In the genomic region with DNA sequence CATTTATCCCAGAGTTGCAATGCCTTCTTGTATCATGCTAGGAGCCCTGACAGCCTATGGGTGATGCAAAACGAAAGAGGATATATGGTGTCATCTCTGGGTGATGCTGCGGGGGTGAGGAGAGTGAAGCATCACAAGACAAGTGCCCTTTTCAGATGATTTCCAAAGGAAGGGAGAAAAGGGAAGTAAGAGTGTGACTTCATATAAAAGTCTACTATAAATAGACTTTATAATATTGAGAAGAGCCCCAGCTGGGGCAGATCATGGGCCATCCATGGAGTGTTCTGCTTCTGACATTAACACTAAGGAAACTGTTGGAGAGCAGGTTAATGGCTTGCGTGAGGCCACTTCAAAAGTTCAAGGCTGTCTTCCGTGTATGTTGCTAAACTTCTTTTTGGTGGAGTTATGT, we compare ENCODE assay signal across 8 cellular contexts. TPM values are rescaled to one million over a fixed set of nuclear protein-coding genes. Genes with fewer than 3 reads are reported as not detected.
DNase-seq lines count a peak whose midpoint lies in the region; ATAC-seq, FAIRE-seq and TF ChIP-seq lines count a peak whose summit lies in the region.

No MANE protein-coding gene starts in this region.

- FAIRE-seq in HepG2 (lab: Jason Lieb, UNC) = no peak

- DNase-seq in GM13977 (ENCODE audit: low spot score) (peak; percentile 68), Karpas-422 (peak; percentile 47), foreskin melanocyte (peak; percentile 44), EL (no peak), HEK293T (ENCODE audit: extremely low spot score) (no peak), DMS79 treated with DMSO at 0.1 percent for 48 hours (lab: John Stamatoyannopoulos, UW) (no peak), HepG2 (ENCODE audit: low spot score) (no peak)

- TF ChIP-seq CTCF in GM13977 (IDR thresholded peaks at IDR 0.05; ENCODE audit: extremely low read depth, insufficient read depth, missing control alignments) (no peak), HepG2 (CRISPR knock-in tag; IDR thresholded peaks at IDR 0.05) (no peak)

- H3K9ac ChIP-seq in Karpas-422 (ENCODE audit: low read length) = no peak overlapping the region
- no peak overlapping the region for H3K9ac ChIP-seq in HepG2 (ENCODE audit: insufficient read depth, low read depth, low read length)

- intact Hi-C loops in HepG2 (cut with micrococcal nuclease; ENCODE audit: unreplicated experiment) = no loop called here

- no peak overlapping the region for H2AFZ ChIP-seq in Karpas-422 (ENCODE audit: low read length)
- H2AFZ ChIP-seq in HepG2 (ENCODE audit: low read length) = no peak overlapping the region

- H3K79me2 ChIP-seq in Karpas-422 (ENCODE audit: low read length) (no peaks in the 10 kb centered on the region), HepG2 (ENCODE audit: insufficient read depth, low read length) (no peaks in the 10 kb centered on the region)

- no peaks in the 10 kb centered on the region for H4K20me1 ChIP-seq in Karpas-422 (ENCODE audit: insufficient read depth, low read depth, low read length)
- no peaks in the 10 kb centered on the region for H4K20me1 ChIP-seq in HepG2 (ENCODE audit: insufficient read depth, low read length)

- in situ Hi-C loops in GM13977 (cut with MboI; ENCODE audit: low pct_unique_long_range_greater_than_20kb, low sequenced_read_pairs, unreplicated experiment) = no loop called here
- in situ Hi-C loops in HepG2 (cut with HindIII; ENCODE audit: extremely low pct_ligation_motif_present, low pct_unique_long_range_greater_than_20kb) = no loop called here

- H3K4me1 ChIP-seq in Karpas-422 (ENCODE audit: low read length) = peaks cover 24% of the 10 kb centered on the region
- peaks cover 4% of the 10 kb centered on the region; the same call in 1 of the 2 replicates for H3K4me1 ChIP-seq in HepG2 (ENCODE audit: insufficient read depth, low read length)

- H3K36me3 ChIP-seq in Karpas-422 (ENCODE audit: insufficient read depth, low read length) (no peaks in the 10 kb centered on the region), HepG2 (replicated peaks in 1 of 2; ENCODE audit: control insufficient read depth in 1 of 2, insufficient read depth in 2 of 2, low read length in 2 of 2) (no peaks in the 10 kb centered on the region)

- H3K27ac ChIP-seq in Karpas-422 (ENCODE audit: low read length) = no peak overlapping the region
- H3K27ac ChIP-seq in HepG2 (ENCODE audit: extremely low read length, insufficient read depth, low read length) = no peak overlapping the region

- H3K27me3 ChIP-seq in Karpas-422 (ENCODE audit: low read length) (no peaks in the 10 kb centered on the region), HepG2 (ENCODE audit: control insufficient read depth in 1 of 2, insufficient read depth in 2 of 2, low read length in 2 of 2) (peaks cover 0 to 3% of the 10 kb centered on the region in 2 experiments; a peak in 3 of 5 replicates)

- no TSS peak for BruUV-seq in HepG2 (replicated peaks; lab: Mats Ljungman, UMichigan)

- WGBS in HepG2 (ENCODE audit: low lambda C conversion rate) = 52% methylated on average over 4 of the region's 4 CpGs

- no peaks in the 10 kb centered on the region for H3K9me2 ChIP-seq in Karpas-422 (replicated peaks; ENCODE audit: insufficient read depth, low read length)

- TF ChIP-seq EP300 in HepG2 (IDR thresholded peaks at IDR 0.05; ENCODE audit: low read depth in 2 of 2, low read length in 2 of 2) (no peak), HepG2 (CRISPR knock-in tag; IDR thresholded peaks at IDR 0.05; ENCODE audit: borderline replicate concordance) (no peak)

- no peak for TF ChIP-seq POLR2A in HepG2 (IDR thresholded peaks at IDR 0.05; ENCODE audit: insufficient read depth in 1 of 2, low read depth in 2 of 2, low read length in 2 of 2)

- POLR2A ChIA-PET in HEK293T (lab: Yijun Ruan, JAX) (no interaction called here), HepG2 (lab: Yijun Ruan, JAX) (no interaction called here)

- H3K4me3 ChIP-seq in Karpas-422 (ENCODE audit: low read length) (no peak overlapping the region), HepG2 (replicated peaks in 1 of 3; ENCODE audit: insufficient read depth in 1 of 3, low read depth in 2 of 3, low read length in 3 of 3) (no peak overlapping the region)

- no peak for TF ChIP-seq RAD21 in HepG2 (CRISPR knock-in tag; IDR thresholded peaks at IDR 0.05)

- ATAC-seq in GM21515 (IDR thresholded peaks at IDR 0.05; ENCODE audit: unreplicated experiment) (peak; percentile 58), HepG2 (no peak)

- CTCF ChIA-PET in HEK293T (lab: Yijun Ruan, JAX) = no interaction called here
- CTCF ChIA-PET in HepG2 (lab: Yijun Ruan, JAX; ENCODE audit: low intra/inter-chr PET ratio, low total read pairs) = no interaction called here

- no peaks in the 10 kb centered on the region for H3K9me3 ChIP-seq in Karpas-422 (ENCODE audit: low read length)
- no peaks in the 10 kb centered on the region for H3K9me3 ChIP-seq in HepG2 (ENCODE audit: low read length)

- no peak overlapping the region for H3K4me2 ChIP-seq in Karpas-422 (ENCODE audit: low read depth, low read length, poor library complexity, severe bottlenecking)
- no peak overlapping the region for H3K4me2 ChIP-seq in HepG2 (ENCODE audit: low read depth, low read length)

TF ChIP-seq in HEK293T, 16 proteins besides CTCF, POLR2A, EP300 and RAD21:
- TF ChIP-seq BHLHE40 (IDR thresholded peaks at IDR 0.05; ENCODE audit: borderline replicate concordance) = no peak
- no peak for TF ChIP-seq ARNT (IDR thresholded peaks at IDR 0.05)
- TF ChIP-seq L3MBTL2 (conservative IDR thresholded peaks at IDR 0.05) = no peak
- no peak for TF ChIP-seq PKNOX1 (IDR thresholded peaks at IDR 0.05)
- no peak for TF ChIP-seq FOXA1 (IDR thresholded peaks at IDR 0.05)
- no peak for TF ChIP-seq FOXM1 (IDR thresholded peaks at IDR 0.05; ENCODE audit: borderline replicate concordance)
- no peak for TF ChIP-seq NFRKB (IDR thresholded peaks at IDR 0.05)
- TF ChIP-seq LEF1 (IDR thresholded peaks at IDR 0.05; ENCODE audit: borderline replicate concordance) = no peak
- no peak for TF ChIP-seq HDGF (IDR thresholded peaks at IDR 0.05; ENCODE audit: borderline replicate concordance)
- TF ChIP-seq TARDBP (IDR thresholded peaks at IDR 0.05) = no peak
- TF ChIP-seq FOXK2 (IDR thresholded peaks at IDR 0.05) = no peak

TF ChIP-seq in HepG2, 621 proteins besides CTCF, POLR2A, EP300 and RAD21 (continues in another document):
- TF ChIP-seq ZNF264 (CRISPR knock-in tag; IDR thresholded peaks at IDR 0.05) (no peak), ZNF550 (CRISPR knock-in tag; IDR thresholded peaks at IDR 0.05; ENCODE audit: borderline replicate concordance) (no peak), ATF1 (CRISPR knock-in tag; IDR thresholded peaks at IDR 0.05) (no peak), ZNF331 (CRISPR knock-in tag; IDR thresholded peaks at IDR 0.05) (no peak), SP5 (CRISPR knock-in tag; IDR thresholded peaks at IDR 0.05; ENCODE audit: borderline replicate concordance, low read depth) (no peak), TRAFD1 (CRISPR knock-in tag; IDR thresholded peaks at IDR 0.05; ENCODE audit: borderline replicate concordance) (no peak)
- TF ChIP-seq, protein P1, sequence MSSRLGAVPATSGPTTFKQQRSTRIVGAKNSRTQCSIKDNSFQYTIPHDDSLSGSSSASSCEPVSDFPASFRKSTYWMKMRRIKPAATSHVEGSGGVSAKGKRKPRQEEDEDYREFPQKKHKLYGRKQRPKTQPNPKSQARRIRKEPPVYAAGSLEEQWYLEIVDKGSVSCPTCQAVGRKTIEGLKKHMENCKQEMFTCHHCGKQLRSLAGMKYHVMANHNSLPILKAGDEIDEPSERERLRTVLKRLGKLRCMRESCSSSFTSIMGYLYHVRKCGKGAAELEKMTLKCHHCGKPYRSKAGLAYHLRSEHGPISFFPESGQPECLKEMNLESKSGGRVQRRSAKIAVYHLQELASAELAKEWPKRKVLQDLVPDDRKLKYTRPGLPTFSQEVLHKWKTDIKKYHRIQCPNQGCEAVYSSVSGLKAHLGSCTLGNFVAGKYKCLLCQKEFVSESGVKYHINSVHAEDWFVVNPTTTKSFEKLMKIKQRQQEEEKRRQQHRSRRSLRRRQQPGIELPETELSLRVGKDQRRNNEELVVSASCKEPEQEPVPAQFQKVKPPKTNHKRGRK (CRISPR knock-in tag; IDR thresholded peaks at IDR 0.05) = no peak

RNA-seq across cellular contexts. Expression of gene CD83, which starts 4.4 kb away (rescaled TPM):
- total RNA-seq in Karpas-422 (2014; rRNA removed; shearing (Covaris generic); ENCODE audit: low replicate concordance) = 1.9 and 3.9 TPM in 2 replicates
- total RNA-seq in HepG2 (2016; rRNA removed; fragmentation: Illumina TruSeq; extraction: Trizol) = 1.7 and 2.3 TPM in 2 replicates
- 1.1 and 1.2 TPM in 2 replicates for total RNA-seq in HepG2 (2016; cell fraction: cytosol; rRNA removed; fragmentation: Illumina TruSeq; extraction: Trizol; ENCODE audit: low read depth)
- 1.9 and 3.0 TPM in 2 replicates for total RNA-seq in HepG2 (2016; cell fraction: insoluble cytoplasmic fraction; rRNA removed; fragmentation: Illumina TruSeq; extraction: Trizol)
- total RNA-seq in HepG2 (2016; cell fraction: membrane; rRNA removed; fragmentation: Illumina TruSeq; extraction: Trizol) = 2.0 and 2.5 TPM in 2 replicates
- 2.2 and 2.3 TPM in 2 replicates for total RNA-seq in HepG2 (2016; cell fraction: nucleus; rRNA removed; fragmentation: Illumina TruSeq; extraction: Trizol)
- polyA plus RNA-seq in HepG2 (2011; rRNA removed) = 0.46 and 0.51 TPM in 2 replicates
- polyA plus RNA-seq in HepG2 (2011; cell fraction: cytosol; rRNA removed) = 0.28 and 0.55 TPM in 2 replicates
- polyA plus RNA-seq in HepG2 (2011; cell fraction: nucleus; rRNA removed) = 0.24 and 0.35 TPM in 2 replicates
- polyA plus RNA-seq in HepG2 (2012) = 0.89 and 1.4 TPM in 2 replicates
- polyA plus RNA-seq in HepG2 (2016; cell fraction: cytosol; fragmentation: Illumina TruSeq; extraction: Trizol; ENCODE audit: low read depth) = 0.74 and 0.84 TPM in 2 replicates
- polyA plus RNA-seq in HepG2 (2016; cell fraction: insoluble cytoplasmic fraction; fragmentation: Illumina TruSeq; extraction: Trizol; ENCODE audit: low read depth) = 1.6 and 2.0 TPM in 2 replicates
- polyA plus RNA-seq in HepG2 (2016; cell fraction: membrane; fragmentation: Illumina TruSeq; extraction: Trizol; ENCODE audit: low read depth) = 1.7 and 1.8 TPM in 2 replicates
- 2.8 and 3.1 TPM in 2 replicates for polyA plus RNA-seq in HepG2 (2016; cell fraction: nucleus; fragmentation: Illumina TruSeq; extraction: Trizol; ENCODE audit: insufficient read depth, low read depth)
- polyA minus RNA-seq in HepG2 (2011; rRNA and poly(A)+ RNA removed; ENCODE audit: low replicate concordance) = 0.36 and 7.7 TPM in 2 replicates
- polyA minus RNA-seq in HepG2 (2011; cell fraction: cytosol; rRNA and poly(A)+ RNA removed) = not detected in 2 replicates
- 0.37 TPM in 1 of 2 replicates, not detected in the other for polyA minus RNA-seq in HepG2 (2011; cell fraction: nucleus; rRNA and poly(A)+ RNA removed)

Comparison
In these comparisons a context has a peak if more than half of its experiments do, and no peak if none do; other contexts are left out.
1. DNase-seq: peak in GM13977 (single experiment), Karpas-422 (single experiment) and foreskin melanocyte (single experiment); none in EL (single experiment), HEK293T (single experiment), DMS79 treated with DMSO at 0.1 percent for 48 hours (single experiment) and HepG2 (single experiment).